In genomic region chr1:8211620-8212442, GRCh38 we compare ENCODE assay signal across 8 cellular contexts.
DNase-seq lines count a peak whose midpoint lies in the region; ATAC-seq and TF ChIP-seq lines count a peak whose summit lies in the region.

No MANE protein-coding gene starts in this region.

- no peaks in the 10 kb centered on the region for H3K9me2 ChIP-seq in hepatocyte (replicated peaks; ENCODE audit: insufficient read depth)

- no peaks in the 10 kb centered on the region for H3K27me3 ChIP-seq in hepatocyte

- H2AFZ ChIP-seq in hepatocyte, result no peak overlapping the region

- H3K79me2 ChIP-seq in hepatocyte, result no peaks in the 10 kb centered on the region

- peak overlapping the region; percentile 84 for H3K27ac ChIP-seq in hepatocyte

- no peaks in the 10 kb centered on the region for H4K20me1 ChIP-seq in hepatocyte (ENCODE audit: insufficient read depth, poor library complexity, severe bottlenecking)

- POLR2A ChIA-PET in activated CD8-positive, alpha-beta T cell treated with anti-CD3 and anti-CD28 coated beads for 36 hours (lab: Charles Lee), result interaction anchor here (0.6 kb wide), 1 partner anchor 43 kb away, joined by 4 read pairs; no protein-coding TSS in a partner anchor

- no peak overlapping the region for H3K4me2 ChIP-seq in hepatocyte

- no peaks in the 10 kb centered on the region for H3K9me3 ChIP-seq in hepatocyte (ENCODE audit: low read depth)

- H3K27ac Mint-ChIP-seq in activated naive CD4-positive, alpha-beta T cell treated with anti-CD3 and anti-CD28 coated beads for 36 hours, result no peak overlapping the region
- peak overlapping the region; percentile 81 for H3K27ac Mint-ChIP-seq in activated CD8-positive, alpha-beta T cell treated with anti-CD3 and anti-CD28 coated beads for 36 hours
- peak overlapping the region; percentile 78 for H3K27ac Mint-ChIP-seq in type B pancreatic cell

- peaks cover 30% of the 10 kb centered on the region for H3K27me3 Mint-ChIP-seq in activated naive CD4-positive, alpha-beta T cell treated with anti-CD3 and anti-CD28 coated beads for 36 hours (ENCODE audit: low read depth)
- peaks cover 49% of the 10 kb centered on the region for H3K27me3 Mint-ChIP-seq in activated CD8-positive, alpha-beta T cell treated with anti-CD3 and anti-CD28 coated beads for 36 hours
- H3K27me3 Mint-ChIP-seq in type B pancreatic cell, result no peaks in the 10 kb centered on the region

- no peak overlapping the region for H3K4me3 ChIP-seq in hepatocyte

- no peaks in the 10 kb centered on the region for H3K36me3 ChIP-seq in hepatocyte (replicated peaks; ENCODE audit: insufficient read depth, low read depth)

- no peak for TF ChIP-seq CTCF in activated CD8-positive, alpha-beta T cell treated with anti-CD3 and anti-CD28 coated beads for 36 hours (IDR thresholded peaks at IDR 0.05)
- TF ChIP-seq CTCF in hepatocyte (IDR thresholded peaks at IDR 0.05; ENCODE audit: poor library complexity), result no peak
- TF ChIP-seq CTCF in type B pancreatic cell (conservative IDR thresholded peaks at IDR 0.05), result no peak

- H3K4me3 Mint-ChIP-seq in activated naive CD4-positive, alpha-beta T cell treated with anti-CD3 and anti-CD28 coated beads for 36 hours, result no peak overlapping the region
- peak overlapping the region; percentile 40 for H3K4me3 Mint-ChIP-seq in activated CD8-positive, alpha-beta T cell treated with anti-CD3 and anti-CD28 coated beads for 36 hours
- H3K4me3 Mint-ChIP-seq in type B pancreatic cell, result peak overlapping the region; percentile 7

- peak; percentile 22 for DNase-seq in activated naive CD4-positive, alpha-beta T cell treated with anti-CD3 and anti-CD28 coated beads for 36 hours
- no peak for DNase-seq in activated naive CD4-positive, alpha-beta T cell (lab: John Stamatoyannopoulos, UW)
- DNase-seq in activated CD8-positive, alpha-beta T cell treated with anti-CD3 and anti-CD28 coated beads for 36 hours, result peak; percentile 41
- DNase-seq in hepatocyte (ENCODE audit: low spot score), result peak; percentile 72
- no peak for DNase-seq in type B pancreatic cell (ENCODE audit: extremely low spot score, unreplicated experiment)
- no peak for DNase-seq in activated effector memory CD4-positive, alpha-beta T cell treated with anti-CD3 and anti-CD28 coated beads, Interleukin-2, amount 50 U/mL, for 16 hours
- DNase-seq in activated gamma-delta T cell treated with Interleukin-2 at 50 U/mL for 16 hours, result no peak

- H3K36me3 Mint-ChIP-seq in activated naive CD4-positive, alpha-beta T cell treated with anti-CD3 and anti-CD28 coated beads for 36 hours (ENCODE audit: low read depth), result no peaks in the 10 kb centered on the region
- H3K36me3 Mint-ChIP-seq in activated CD8-positive, alpha-beta T cell treated with anti-CD3 and anti-CD28 coated beads for 36 hours (ENCODE audit: low read depth), result no peaks in the 10 kb centered on the region
- no peaks in the 10 kb centered on the region for H3K36me3 Mint-ChIP-seq in type B pancreatic cell

- TF ChIP-seq POLR2A in GM18505 (IDR thresholded peaks at IDR 0.05; ENCODE audit: borderline replicate concordance, extremely low read depth, insufficient read depth, insufficient read length), result no peak

- ATAC-seq in activated CD8-positive, alpha-beta T cell treated with anti-CD3 and anti-CD28 coated beads for 36 hours, result peak; percentile 69
- ATAC-seq in GM18505 (IDR thresholded peaks at IDR 0.05; ENCODE audit: unreplicated experiment), result no peak

- peaks cover 15% of the 10 kb centered on the region for H3K4me1 Mint-ChIP-seq in activated naive CD4-positive, alpha-beta T cell treated with anti-CD3 and anti-CD28 coated beads for 36 hours (ENCODE audit: low read depth)
- peaks cover 25% of the 10 kb centered on the region for H3K4me1 Mint-ChIP-seq in activated CD8-positive, alpha-beta T cell treated with anti-CD3 and anti-CD28 coated beads for 36 hours (ENCODE audit: low read depth)
- H3K4me1 Mint-ChIP-seq in type B pancreatic cell (ENCODE audit: unreplicated experiment), result peaks cover 35% of the 10 kb centered on the region

- no peaks in the 10 kb centered on the region for H3K9me3 Mint-ChIP-seq in activated naive CD4-positive, alpha-beta T cell treated with anti-CD3 and anti-CD28 coated beads for 36 hours
- no peaks in the 10 kb centered on the region for H3K9me3 Mint-ChIP-seq in activated CD8-positive, alpha-beta T cell treated with anti-CD3 and anti-CD28 coated beads for 36 hours
- no peaks in the 10 kb centered on the region for H3K9me3 Mint-ChIP-seq in type B pancreatic cell

- H3K4me1 ChIP-seq in hepatocyte (ENCODE audit: insufficient read depth), result peaks cover 12% of the 10 kb centered on the region

- 68% methylated on average over 31 of the region's 32 CpGs for WGBS in hepatocyte (ENCODE audit: low lambda C conversion rate, missing lambda C conversion rate)

- intact Hi-C loops in activated naive CD4-positive, alpha-beta T cell treated with anti-CD3 and anti-CD28 coated beads for 36 hours (cut with micrococcal nuclease), result loop anchor here (10.0 kb wide), 1 partner anchor 177 kb away; no protein-coding TSS in a partner anchor
- intact Hi-C loops in activated CD8-positive, alpha-beta T cell treated with anti-CD3 and anti-CD28 coated beads for 36 hours (cut with micrococcal nuclease), result no loop called here

- CTCF ChIA-PET in activated naive CD4-positive, alpha-beta T cell treated with anti-CD3 and anti-CD28 coated beads for 36 hours (lab: Charles Lee), result interaction anchor here (0.6 kb wide), 1 partner anchor 197 kb away, joined by 3 read pairs; no protein-coding TSS in a partner anchor
- CTCF ChIA-PET in activated CD8-positive, alpha-beta T cell treated with anti-CD3 and anti-CD28 coated beads for 36 hours (lab: Charles Lee), result interaction anchor here (0.6 kb wide), 1 partner anchor 192 kb away, joined by 3 read pairs; no protein-coding TSS in a partner anchor

Comparison
In these comparisons a context has a peak if more than half of its experiments do, and no peak if none do; other contexts are left out.
1. DNase-seq: peak in activated naive CD4-positive, alpha-beta T cell treated with anti-CD3 and anti-CD28 coated beads for 36 hours (single experiment), activated CD8-positive, alpha-beta T cell treated with anti-CD3 and anti-CD28 coated beads for 36 hours (single experiment) and hepatocyte (single experiment); none in activated naive CD4-positive, alpha-beta T cell (0 of 4), type B pancreatic cell (single experiment), activated effector memory CD4-positive, alpha-beta T cell treated with anti-CD3 and anti-CD28 coated beads, Interleukin-2, amount 50 U/mL, for 16 hours (single experiment) and activated gamma-delta T cell treated with Interleukin-2 at 50 U/mL for 16 hours (single experiment).